ENCODE assay signal across 32 cellular contexts in the genomic region with DNA sequence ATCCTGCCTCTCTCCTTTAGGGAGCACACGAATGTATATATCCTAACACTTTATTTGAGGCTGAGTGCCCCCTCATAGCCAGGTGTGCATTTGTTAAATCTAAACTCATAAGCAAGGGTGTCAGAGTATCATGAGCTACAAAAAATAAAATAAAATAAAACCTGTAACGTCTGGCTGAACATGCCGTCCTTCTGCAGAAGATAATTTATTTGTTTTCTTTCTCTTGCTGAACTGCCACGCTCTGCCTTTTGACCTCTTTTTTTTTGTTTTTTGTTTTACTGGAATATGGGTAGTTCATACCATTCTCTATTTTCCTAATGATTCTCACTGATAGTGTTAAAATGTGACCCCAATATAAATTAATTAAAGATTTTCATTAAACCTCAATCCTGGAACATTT.
"Had no signal": no experiment of that assay in that cellular context is flagged by ENCODE, and none has a peak within 500 bp of the region (broad histone marks: within the 10 kb centered on the region; RNA-seq: fewer than 3 reads in every experiment).

No MANE protein-coding gene starts in this region.

- H3K27me3 ChIP-seq: ascending aorta, breast epithelium, cardiac muscle cell, colonic mucosa, esophagus squamous epithelium, gastroesophageal sphincter had no signal

- H3K36me3 Mint-ChIP-seq: activated naive CD4-positive, alpha-beta T cell treated with anti-CD3 and anti-CD28 coated beads, Interleukin-2, amount 10 ng/mL, durations not matched to agents 7 days and 5 days; activated naive CD4-positive, alpha-beta T cell treated with anti-CD3 and anti-CD28 coated beads, Interleukin-2, amount 50 U/mL, for 72 hours; activated naive CD8-positive, alpha-beta T cell treated with anti-CD3 and anti-CD28 coated beads, Interleukin-2, amount 10 ng/mL, durations not matched to agents 7 days and 5 days had no signal

- H3K27ac Mint-ChIP-seq: activated CD4-positive, alpha-beta memory T cell treated with anti-CD3 and anti-CD28 coated beads, Interleukin-2, amount 10 ng/mL, durations not matched to agents 7 days and 5 days; activated CD4-positive, alpha-beta T cell treated with anti-CD3 and anti-CD28 coated beads, Interleukin-2, amount 10 ng/mL, durations not matched to agents 7 days and 5 days; activated naive CD4-positive, alpha-beta T cell treated with anti-CD3 and anti-CD28 coated beads, Interleukin-2, amount 10 ng/mL, durations not matched to agents 7 days and 5 days; activated naive CD4-positive, alpha-beta T cell treated with anti-CD3 and anti-CD28 coated beads, Interleukin-2, amount 50 U/mL, for 72 hours; activated naive CD8-positive, alpha-beta T cell treated with anti-CD3 and anti-CD28 coated beads, Interleukin-2, amount 10 ng/mL, durations not matched to agents 7 days and 5 days; activated T-cell treated with anti-CD3 and anti-CD28 coated beads, Interleukin-2, amount 50 U/mL, for 24 hours; activated T-cell treated with anti-CD3 and anti-CD28 coated beads, Interleukin-2, amount 50 U/mL, for 72 hours; brain; T-helper 17 cell; T-helper 2 cell treated with Interferon-gamma antibody and Interleukin-4, amounts not matched to agents 5 μg/mL and 100 μg/mL, for 36 hours; WTC11 had no signal

- ATAC-seq: activated naive CD4-positive, alpha-beta T cell treated with anti-CD3 and anti-CD28 coated beads, Interleukin-2, amount 50 U/mL, for 72 hours; activated T-cell treated with anti-CD3 and anti-CD28 coated beads, Interleukin-2, amount 50 U/mL, for 72 hours; gastroesophageal sphincter; T-helper 17 cell; WTC11 had no signal

- DNase-seq: activated CD4-positive, alpha-beta memory T cell treated with anti-CD3 and anti-CD28 coated beads, Interleukin-2, amount 10 ng/mL, durations not matched to agents 7 days and 5 days; activated CD4-positive, alpha-beta T cell treated with anti-CD3 and anti-CD28 coated beads for 1 hour; activated CD4-positive, alpha-beta T cell treated with anti-CD3 and anti-CD28 coated beads for 4 hours; activated CD4-positive, alpha-beta T cell treated with anti-CD3 and anti-CD28 coated beads, Interleukin-2, amount 10 ng/mL, durations not matched to agents 7 days and 5 days; activated CD4-positive, alpha-beta T cell treated with anti-CD3 and anti-CD28 coated beads, Interleukin-2, amount 50 U/mL, for 4 hours; activated CD8-positive, alpha-beta memory T cell treated with anti-CD3 and anti-CD28 coated beads, Interleukin-2, amount 50 U/mL, for 48 hours; activated gamma-delta T cell; activated naive CD4-positive, alpha-beta T cell; activated naive CD4-positive, alpha-beta T cell treated with anti-CD3 and anti-CD28 coated beads, Interleukin-2, amount 10 ng/mL, durations not matched to agents 7 days and 5 days; activated naive CD8-positive, alpha-beta T cell treated with anti-CD3 and anti-CD28 coated beads, Interleukin-2, amount 10 ng/mL, durations not matched to agents 7 days and 5 days; activated T-cell treated with anti-CD3 and anti-CD28 coated beads for 4 hours; activated T-cell treated with anti-CD3 and anti-CD28 coated beads, Interleukin-2, amount 50 U/mL, for 24 hours; activated T-cell treated with anti-CD3 and anti-CD28 coated beads, Interleukin-2, amount 50 U/mL, for 72 hours; central memory CD4-positive, alpha-beta T cell; cerebellar nuclear complex; colonic mucosa; effector CD8-positive, alpha-beta T cell; esophagus squamous epithelium; foreskin melanocyte; SW 1271; T-helper 1 cell; T-helper 17 cell; T1000 had no signal

- H3K4me1 Mint-ChIP-seq: activated CD4-positive, alpha-beta memory T cell treated with anti-CD3 and anti-CD28 coated beads, Interleukin-2, amount 10 ng/mL, durations not matched to agents 7 days and 5 days; activated CD4-positive, alpha-beta T cell treated with anti-CD3 and anti-CD28 coated beads, Interleukin-2, amount 10 ng/mL, durations not matched to agents 7 days and 5 days; activated naive CD4-positive, alpha-beta T cell treated with anti-CD3 and anti-CD28 coated beads, Interleukin-2, amount 10 ng/mL, durations not matched to agents 7 days and 5 days; activated naive CD8-positive, alpha-beta T cell treated with anti-CD3 and anti-CD28 coated beads, Interleukin-2, amount 10 ng/mL, durations not matched to agents 7 days and 5 days; brain; T-helper 17 cell; WTC11 had no signal

- H3K4me3 Mint-ChIP-seq: activated CD4-positive, alpha-beta memory T cell treated with anti-CD3 and anti-CD28 coated beads, Interleukin-2, amount 10 ng/mL, durations not matched to agents 7 days and 5 days; activated CD4-positive, alpha-beta T cell treated with anti-CD3 and anti-CD28 coated beads, Interleukin-2, amount 10 ng/mL, durations not matched to agents 7 days and 5 days; activated naive CD4-positive, alpha-beta T cell treated with anti-CD3 and anti-CD28 coated beads, Interleukin-2, amount 10 ng/mL, durations not matched to agents 7 days and 5 days; activated naive CD8-positive, alpha-beta T cell treated with anti-CD3 and anti-CD28 coated beads, Interleukin-2, amount 10 ng/mL, durations not matched to agents 7 days and 5 days; activated T-cell treated with anti-CD3 and anti-CD28 coated beads, Interleukin-2, amount 50 U/mL, for 24 hours; activated T-cell treated with anti-CD3 and anti-CD28 coated beads, Interleukin-2, amount 50 U/mL, for 72 hours; brain; T-helper 17 cell; T-helper 2 cell treated with Interferon-gamma antibody and Interleukin-4, amounts not matched to agents 5 μg/mL and 100 μg/mL, for 36 hours; WTC11 had no signal

- H3K27ac ChIP-seq: ascending aorta, breast epithelium, cardiac muscle cell, colonic mucosa, epithelial cell of prostate, esophagus squamous epithelium, gastroesophageal sphincter had no signal

- H3K36me3 ChIP-seq: ascending aorta, breast epithelium, cardiac muscle cell, colonic mucosa, esophagus squamous epithelium, gastroesophageal sphincter had no signal

- H3K9me3 Mint-ChIP-seq: activated CD4-positive, alpha-beta T cell treated with anti-CD3 and anti-CD28 coated beads, Interleukin-2, amount 10 ng/mL, durations not matched to agents 7 days and 5 days had no signal

- H3K27me3 Mint-ChIP-seq: activated CD4-positive, alpha-beta memory T cell treated with anti-CD3 and anti-CD28 coated beads, Interleukin-2, amount 10 ng/mL, durations not matched to agents 7 days and 5 days; activated CD4-positive, alpha-beta T cell treated with anti-CD3 and anti-CD28 coated beads, Interleukin-2, amount 10 ng/mL, durations not matched to agents 7 days and 5 days; activated naive CD4-positive, alpha-beta T cell treated with anti-CD3 and anti-CD28 coated beads, Interleukin-2, amount 10 ng/mL, durations not matched to agents 7 days and 5 days; activated naive CD8-positive, alpha-beta T cell treated with anti-CD3 and anti-CD28 coated beads, Interleukin-2, amount 10 ng/mL, durations not matched to agents 7 days and 5 days; activated T-cell treated with anti-CD3 and anti-CD28 coated beads, Interleukin-2, amount 50 U/mL, for 24 hours; brain; T-helper 17 cell had no signal

- H3K4me3 ChIP-seq: ascending aorta, breast epithelium, cardiac muscle cell, colonic mucosa, esophagus squamous epithelium, gastroesophageal sphincter had no signal

- H3K9me3 ChIP-seq: breast epithelium, colonic mucosa, esophagus squamous epithelium, gastroesophageal sphincter had no signal

- H3K4me1 ChIP-seq: ascending aorta, breast epithelium, colonic mucosa, esophagus squamous epithelium, gastroesophageal sphincter had no signal
